26 cellular contexts compared by ENCODE assay signal in the genomic region with DNA sequence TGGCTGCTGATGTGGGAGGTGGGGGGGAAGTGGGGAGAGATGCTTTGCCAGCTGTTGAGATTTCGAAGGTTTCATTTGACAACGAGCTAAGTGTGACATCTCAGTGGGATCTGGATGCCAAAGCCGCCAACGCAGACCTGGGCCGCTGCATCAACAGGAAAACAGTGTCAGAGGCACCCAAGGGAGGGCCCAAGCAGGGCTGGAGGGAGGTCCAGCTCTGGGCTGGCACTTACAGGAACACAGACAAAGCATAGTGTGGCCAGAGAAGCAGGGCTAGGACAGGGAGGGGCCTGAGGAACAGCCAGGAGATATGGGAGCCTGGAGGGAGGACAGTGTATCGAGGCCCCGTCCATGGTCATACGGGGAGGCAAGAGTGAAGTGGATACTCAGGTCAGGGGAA.
A peak's percentile ranks its signal among the peaks of the same experiment; 100 is the strongest.
DNase-seq lines count a peak whose midpoint lies in the region; ATAC-seq lines count a peak whose summit lies in the region.
"Had no signal": no experiment of that assay in that cellular context is flagged by ENCODE, and none has a peak within 500 bp of the region (broad histone marks: within the 10 kb centered on the region; RNA-seq: fewer than 3 reads in every experiment).

No MANE protein-coding gene starts in this region.

- H3K4me3 ChIP-seq in esophagus (ENCODE audit: low read depth in 1 of 2, low read length in 2 of 2) = no peak overlapping the region
- H3K4me3 ChIP-seq: coronary artery, left ventricle myocardium inferior, psoas muscle, sigmoid colon, upper lobe of left lung had no signal

- H3K36me3 ChIP-seq in esophagus (ENCODE audit: control insufficient read depth in 2 of 2, insufficient read depth in 2 of 2, low read length in 1 of 2) = peaks cover 0 to 11% of the 10 kb centered on the region in 2 donors

- no peaks in the 10 kb centered on the region for H3K27me3 ChIP-seq in esophagus (ENCODE audit: control insufficient read depth in 1 of 2, insufficient read depth in 2 of 2, low read length in 2 of 2)
- H3K27me3 ChIP-seq: sigmoid colon, upper lobe of left lung had no signal

- H3K9me3 Mint-ChIP-seq in activated naive CD8-positive, alpha-beta T cell treated with anti-CD3 and anti-CD28 coated beads, Interleukin-2, amount 50 U/mL, for 24 hours = no peaks in the 10 kb centered on the region
- H3K9me3 Mint-ChIP-seq in activated naive CD8-positive, alpha-beta T cell treated with anti-CD3 and anti-CD28 coated beads for 36 hours = no peaks in the 10 kb centered on the region
- H3K9me3 Mint-ChIP-seq: activated naive CD4-positive, alpha-beta T cell treated with anti-CD3 and anti-CD28 coated beads, Interleukin-2, amount 50 U/mL, for 24 hours; activated T-helper 17 cell treated with anti-CD3 and anti-CD28 coated beads, Interleukin-2, amount 50 U/mL, for 72 hours; CD4-positive, alpha-beta T cell had no signal

- peak overlapping the region; percentile 94 to 95 for H3K27ac ChIP-seq in esophagus (ENCODE audit: low read depth in 2 of 2, low read length in 1 of 2)
- H3K27ac ChIP-seq: coronary artery, left ventricle myocardium inferior, psoas muscle, sigmoid colon, VCaP had no signal

- no peaks in the 10 kb centered on the region for H3K4me1 Mint-ChIP-seq in activated naive CD8-positive, alpha-beta T cell treated with anti-CD3 and anti-CD28 coated beads, Interleukin-2, amount 50 U/mL, for 24 hours
- H3K4me1 Mint-ChIP-seq in activated naive CD8-positive, alpha-beta T cell treated with anti-CD3 and anti-CD28 coated beads for 36 hours = no peaks in the 10 kb centered on the region
- H3K4me1 Mint-ChIP-seq: activated naive CD4-positive, alpha-beta T cell treated with anti-CD3 and anti-CD28 coated beads, Interleukin-2, amount 50 U/mL, for 24 hours; activated T-helper 17 cell treated with anti-CD3 and anti-CD28 coated beads, Interleukin-2, amount 50 U/mL, for 72 hours had no signal

- intact Hi-C loops in sciatic nerve (cut with DNase I) = loop anchor here (5.0 kb wide), 1 partner anchor 219 kb away; no protein-coding TSS in a partner anchor

- H3K4me3 Mint-ChIP-seq in activated naive CD8-positive, alpha-beta T cell treated with anti-CD3 and anti-CD28 coated beads, Interleukin-2, amount 50 U/mL, for 24 hours = no peak overlapping the region
- no peak overlapping the region for H3K4me3 Mint-ChIP-seq in activated naive CD8-positive, alpha-beta T cell treated with anti-CD3 and anti-CD28 coated beads for 36 hours
- H3K4me3 Mint-ChIP-seq: activated naive CD4-positive, alpha-beta T cell treated with anti-CD3 and anti-CD28 coated beads, Interleukin-2, amount 50 U/mL, for 24 hours; activated T-helper 17 cell treated with anti-CD3 and anti-CD28 coated beads, Interleukin-2, amount 50 U/mL, for 72 hours; CD4-positive, alpha-beta T cell had no signal

- no peaks in the 10 kb centered on the region for H3K9me3 ChIP-seq in esophagus (ENCODE audit: control insufficient read depth in 2 of 2, insufficient read depth in 1 of 2, low read depth in 1 of 2, low read length in 1 of 2)
- H3K9me3 ChIP-seq: sigmoid colon had no signal

- no peak overlapping the region for H3K27ac Mint-ChIP-seq in activated naive CD8-positive, alpha-beta T cell treated with anti-CD3 and anti-CD28 coated beads, Interleukin-2, amount 50 U/mL, for 24 hours
- no peak overlapping the region for H3K27ac Mint-ChIP-seq in activated naive CD8-positive, alpha-beta T cell treated with anti-CD3 and anti-CD28 coated beads for 36 hours
- H3K27ac Mint-ChIP-seq: activated naive CD4-positive, alpha-beta T cell treated with anti-CD3 and anti-CD28 coated beads, Interleukin-2, amount 50 U/mL, for 24 hours; activated T-helper 17 cell treated with anti-CD3 and anti-CD28 coated beads, Interleukin-2, amount 50 U/mL, for 72 hours; CD4-positive, alpha-beta T cell had no signal

- peak; percentile 8 for ATAC-seq in activated naive CD8-positive, alpha-beta T cell treated with anti-CD3 and anti-CD28 coated beads, Interleukin-2, amount 50 U/mL, for 24 hours
- peak; percentile 60 for ATAC-seq in sciatic nerve
- ATAC-seq: activated T-helper 17 cell treated with anti-CD3 and anti-CD28 coated beads, Interleukin-2, amount 50 U/mL, for 72 hours had no signal

- no peaks in the 10 kb centered on the region for H3K36me3 Mint-ChIP-seq in activated naive CD8-positive, alpha-beta T cell treated with anti-CD3 and anti-CD28 coated beads, Interleukin-2, amount 50 U/mL, for 24 hours (ENCODE audit: low read depth)
- no peaks in the 10 kb centered on the region for H3K36me3 Mint-ChIP-seq in activated naive CD8-positive, alpha-beta T cell treated with anti-CD3 and anti-CD28 coated beads for 36 hours
- H3K36me3 Mint-ChIP-seq: activated naive CD4-positive, alpha-beta T cell treated with anti-CD3 and anti-CD28 coated beads, Interleukin-2, amount 50 U/mL, for 24 hours had no signal

- DNase-seq in activated naive CD8-positive, alpha-beta T cell treated with anti-CD3 and anti-CD28 coated beads, Interleukin-2, amount 50 U/mL, for 24 hours = no peak
- DNase-seq in activated naive CD8-positive, alpha-beta T cell treated with anti-CD3 and anti-CD28 coated beads for 36 hours = no peak
- DNase-seq in sciatic nerve (ENCODE audit: low spot score) = no peak
- DNase-seq in activated naive CD4-positive, alpha-beta T cell (lab: John Stamatoyannopoulos, UW) = no peak
- DNase-seq in HCEC 1CT = no peak
- no peak for DNase-seq in hepatic stellate cell (ENCODE audit: low spot score)
- DNase-seq: activated CD4-positive, alpha-beta T cell treated with anti-CD3 and anti-CD28 coated beads for 48 hours; anterior cingulate cortex; CD4-positive, alpha-beta T cell; effector memory CD4-positive, alpha-beta T cell; EL; GOT3; left ventricle myocardium inferior; mesendoderm; NCI-H1048; NCI-H526 treated with DMSO at 0.1 percent for 48 hours; psoas muscle; sigmoid colon; stimulated activated CD4-positive, alpha-beta T cell treated with anti-CD3 and anti-CD28 coated beads, Interleukin-4, amount 100 ng/mL, for 4 hours; T-helper 9 cell; upper lobe of left lung had no signal

- no peaks in the 10 kb centered on the region for H3K27me3 Mint-ChIP-seq in activated naive CD8-positive, alpha-beta T cell treated with anti-CD3 and anti-CD28 coated beads, Interleukin-2, amount 50 U/mL, for 24 hours
- no peaks in the 10 kb centered on the region for H3K27me3 Mint-ChIP-seq in activated naive CD8-positive, alpha-beta T cell treated with anti-CD3 and anti-CD28 coated beads for 36 hours
- H3K27me3 Mint-ChIP-seq: activated naive CD4-positive, alpha-beta T cell treated with anti-CD3 and anti-CD28 coated beads, Interleukin-2, amount 50 U/mL, for 24 hours; activated T-helper 17 cell treated with anti-CD3 and anti-CD28 coated beads, Interleukin-2, amount 50 U/mL, for 72 hours; CD4-positive, alpha-beta T cell had no signal

- peaks cover 6 to 15% of the 10 kb centered on the region in 2 donors for H3K4me1 ChIP-seq in esophagus (ENCODE audit: control insufficient read depth in 2 of 2, insufficient read depth in 2 of 2, low read length in 1 of 2)
- H3K4me1 ChIP-seq: left ventricle myocardium inferior, psoas muscle, sigmoid colon, upper lobe of left lung had no signal

- 69 to 70% methylated on average over 8 of the region's 8 CpGs for WGBS in esophagus, 2 donors
